In genomic region chr16:4338125-4338582, GRCh38 we compare ENCODE assay signal across 1 cellular context.
TF ChIP-seq lines count a peak whose summit lies in the region.

No MANE protein-coding gene starts in this region.

TF ChIP-seq in K562, 482 proteins besides CTCF, POLR2A, EP300 and RAD21:
- no peak for TF ChIP-seq MCM3 (IDR thresholded peaks at IDR 0.05)
- no peak for TF ChIP-seq ZNF668 (CRISPR knock-in tag; IDR thresholded peaks at IDR 0.05)
- TF ChIP-seq PTTG1 (tag; IDR thresholded peaks at IDR 0.05; ENCODE audit: low read depth), result no peak
- TF ChIP-seq POLR2AphosphoS5 (IDR thresholded peaks at IDR 0.05; ENCODE audit: control insufficient read depth, insufficient read depth, low read depth, low read length), result 0 out of 2 replicates have a peak, but pooled peaks have one; percentile 19
- no peak for TF ChIP-seq YBX1 (IDR thresholded peaks at IDR 0.05)
- TF ChIP-seq RBFOX2 (IDR thresholded peaks at IDR 0.05; ENCODE audit: low read depth, low read length), result peak; percentile 35; the same call in 1 of the 2 replicates
- no peak for TF ChIP-seq ZNF24 (IDR thresholded peaks at IDR 0.05)
- no peak for TF ChIP-seq IFI16 (CRISPR knock-in tag; IDR thresholded peaks at IDR 0.05)
- TF ChIP-seq CTCFL (IDR thresholded peaks at IDR 0.05; ENCODE audit: borderline replicate concordance, insufficient read depth, low read depth, low read length, poor library complexity, severe bottlenecking), result peak; percentile 66
- TF ChIP-seq POLR2G (IDR thresholded peaks at IDR 0.05; ENCODE audit: low read depth, low read length), result peak; percentile 55
- no peak for TF ChIP-seq ZFPM2 (CRISPR knock-in tag; IDR thresholded peaks at IDR 0.05)
- TF ChIP-seq NCOA6 (IDR thresholded peaks at IDR 0.05), result no peak
- no peak for TF ChIP-seq ZNF75A (CRISPR knock-in tag; IDR thresholded peaks at IDR 0.05)
- no peak for TF ChIP-seq HSF4 (CRISPR knock-in tag; IDR thresholded peaks at IDR 0.05; ENCODE audit: borderline replicate concordance)
- no peak for TF ChIP-seq CSDE1 (IDR thresholded peaks at IDR 0.05)
- TF ChIP-seq ZNF512 (tag; IDR thresholded peaks at IDR 0.05), result no peak
- no peak for TF ChIP-seq RAD51 (IDR thresholded peaks at IDR 0.05; ENCODE audit: borderline replicate concordance, low read depth)
TF ChIP-seq in K562: peak in this region for 4.
